Comparison of ENCODE assay signal across 1 cellular context in genomic region chr3:193843447-193844301, GRCh38.
TF ChIP-seq lines count a peak whose summit lies in the region.

No MANE protein-coding gene starts in this region.

TF ChIP-seq in HepG2, 621 proteins besides CTCF, POLR2A, EP300 and RAD21 (continued from another document and continues in another):
- TF ChIP-seq THRA (CRISPR knock-in tag; IDR thresholded peaks at IDR 0.05; ENCODE audit: borderline replicate concordance) = no peak
- TF ChIP-seq ZHX2 (IDR thresholded peaks at IDR 0.05; ENCODE audit: low read depth) = no peak
- TF ChIP-seq ZHX2 (CRISPR knock-in tag; IDR thresholded peaks at IDR 0.05; ENCODE audit: borderline replicate concordance) = no peak
- no peak for TF ChIP-seq ZNF12 (CRISPR knock-in tag; IDR thresholded peaks at IDR 0.05)
- TF ChIP-seq TERF1 (CRISPR knock-in tag; IDR thresholded peaks at IDR 0.05) = no peak
- TF ChIP-seq, protein P1, sequence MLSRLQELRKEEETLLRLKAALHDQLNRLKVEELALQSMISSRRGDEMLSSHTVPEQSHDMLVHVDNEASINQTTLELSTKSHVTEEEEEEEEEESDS (CRISPR knock-in tag; IDR thresholded peaks at IDR 0.05; ENCODE audit: borderline replicate concordance) = no peak
- TF ChIP-seq ZNF160 (CRISPR knock-in tag; IDR thresholded peaks at IDR 0.05) = no peak
- TF ChIP-seq DPF2 (CRISPR knock-in tag; IDR thresholded peaks at IDR 0.05; ENCODE audit: borderline replicate concordance, low read depth) = no peak
- no peak for TF ChIP-seq STAG1 (CRISPR knock-in tag; IDR thresholded peaks at IDR 0.05)
- TF ChIP-seq, protein P2, sequence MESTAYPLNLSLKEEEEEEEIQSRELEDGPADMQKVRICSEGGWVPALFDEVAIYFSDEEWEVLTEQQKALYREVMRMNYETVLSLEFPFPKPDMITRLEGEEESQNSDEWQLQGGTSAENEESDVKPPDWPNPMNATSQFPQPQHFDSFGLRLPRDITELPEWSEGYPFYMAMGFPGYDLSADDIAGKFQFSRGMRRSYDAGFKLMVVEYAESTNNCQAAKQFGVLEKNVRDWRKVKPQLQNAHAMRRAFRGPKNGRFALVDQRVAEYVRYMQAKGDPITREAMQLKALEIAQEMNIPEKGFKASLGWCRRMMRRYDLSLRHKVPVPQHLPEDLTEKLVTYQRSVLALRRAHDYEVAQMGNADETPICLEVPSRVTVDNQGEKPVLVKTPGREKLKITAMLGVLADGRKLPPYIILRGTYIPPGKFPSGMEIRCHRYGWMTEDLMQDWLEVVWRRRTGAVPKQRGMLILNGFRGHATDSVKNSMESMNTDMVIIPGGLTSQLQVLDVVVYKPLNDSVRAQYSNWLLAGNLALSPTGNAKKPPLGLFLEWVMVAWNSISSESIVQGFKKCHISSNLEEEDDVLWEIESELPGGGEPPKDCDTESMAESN (CRISPR knock-in tag; conservative IDR thresholded peaks at IDR 0.05) = no peak
- no peak for TF ChIP-seq ZBTB8A (CRISPR knock-in tag; IDR thresholded peaks at IDR 0.05; ENCODE audit: borderline replicate concordance, low read depth)
- TF ChIP-seq TOPORS (CRISPR knock-in tag; IDR thresholded peaks at IDR 0.05) = no peak
- TF ChIP-seq TBP (CRISPR knock-in tag; IDR thresholded peaks at IDR 0.05) = no peak
- TF ChIP-seq JUND (CRISPR knock-in tag; IDR thresholded peaks at IDR 0.05) = no peak
- TF ChIP-seq FOSL2 (CRISPR knock-in tag; IDR thresholded peaks at IDR 0.05) = no peak
- no peak for TF ChIP-seq PHF8 (CRISPR knock-in tag; IDR thresholded peaks at IDR 0.05)
- no peak for TF ChIP-seq ZBTB34 (CRISPR knock-in tag; IDR thresholded peaks at IDR 0.05)
- no peak for TF ChIP-seq HNRNPK (IDR thresholded peaks at IDR 0.05; ENCODE audit: low read depth, low read length, poor library complexity, severe bottlenecking)
- TF ChIP-seq FUBP1 (CRISPR knock-in tag; IDR thresholded peaks at IDR 0.05; ENCODE audit: borderline replicate concordance) = no peak
- TF ChIP-seq, protein P3, sequence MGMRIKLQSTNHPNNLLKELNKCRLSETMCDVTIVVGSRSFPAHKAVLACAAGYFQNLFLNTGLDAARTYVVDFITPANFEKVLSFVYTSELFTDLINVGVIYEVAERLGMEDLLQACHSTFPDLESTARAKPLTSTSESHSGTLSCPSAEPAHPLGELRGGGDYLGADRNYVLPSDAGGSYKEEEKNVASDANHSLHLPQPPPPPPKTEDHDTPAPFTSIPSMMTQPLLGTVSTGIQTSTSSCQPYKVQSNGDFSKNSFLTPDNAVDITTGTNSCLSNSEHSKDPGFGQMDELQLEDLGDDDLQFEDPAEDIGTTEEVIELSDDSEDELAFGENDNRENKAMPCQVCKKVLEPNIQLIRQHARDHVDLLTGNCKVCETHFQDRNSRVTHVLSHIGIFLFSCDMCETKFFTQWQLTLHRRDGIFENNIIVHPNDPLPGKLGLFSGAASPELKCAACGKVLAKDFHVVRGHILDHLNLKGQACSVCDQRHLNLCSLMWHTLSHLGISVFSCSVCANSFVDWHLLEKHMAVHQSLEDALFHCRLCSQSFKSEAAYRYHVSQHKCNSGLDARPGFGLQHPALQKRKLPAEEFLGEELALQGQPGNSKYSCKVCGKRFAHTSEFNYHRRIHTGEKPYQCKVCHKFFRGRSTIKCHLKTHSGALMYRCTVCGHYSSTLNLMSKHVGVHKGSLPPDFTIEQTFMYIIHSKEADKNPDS (CRISPR knock-in tag; IDR thresholded peaks at IDR 0.05) = no peak
- TF ChIP-seq, protein P4, sequence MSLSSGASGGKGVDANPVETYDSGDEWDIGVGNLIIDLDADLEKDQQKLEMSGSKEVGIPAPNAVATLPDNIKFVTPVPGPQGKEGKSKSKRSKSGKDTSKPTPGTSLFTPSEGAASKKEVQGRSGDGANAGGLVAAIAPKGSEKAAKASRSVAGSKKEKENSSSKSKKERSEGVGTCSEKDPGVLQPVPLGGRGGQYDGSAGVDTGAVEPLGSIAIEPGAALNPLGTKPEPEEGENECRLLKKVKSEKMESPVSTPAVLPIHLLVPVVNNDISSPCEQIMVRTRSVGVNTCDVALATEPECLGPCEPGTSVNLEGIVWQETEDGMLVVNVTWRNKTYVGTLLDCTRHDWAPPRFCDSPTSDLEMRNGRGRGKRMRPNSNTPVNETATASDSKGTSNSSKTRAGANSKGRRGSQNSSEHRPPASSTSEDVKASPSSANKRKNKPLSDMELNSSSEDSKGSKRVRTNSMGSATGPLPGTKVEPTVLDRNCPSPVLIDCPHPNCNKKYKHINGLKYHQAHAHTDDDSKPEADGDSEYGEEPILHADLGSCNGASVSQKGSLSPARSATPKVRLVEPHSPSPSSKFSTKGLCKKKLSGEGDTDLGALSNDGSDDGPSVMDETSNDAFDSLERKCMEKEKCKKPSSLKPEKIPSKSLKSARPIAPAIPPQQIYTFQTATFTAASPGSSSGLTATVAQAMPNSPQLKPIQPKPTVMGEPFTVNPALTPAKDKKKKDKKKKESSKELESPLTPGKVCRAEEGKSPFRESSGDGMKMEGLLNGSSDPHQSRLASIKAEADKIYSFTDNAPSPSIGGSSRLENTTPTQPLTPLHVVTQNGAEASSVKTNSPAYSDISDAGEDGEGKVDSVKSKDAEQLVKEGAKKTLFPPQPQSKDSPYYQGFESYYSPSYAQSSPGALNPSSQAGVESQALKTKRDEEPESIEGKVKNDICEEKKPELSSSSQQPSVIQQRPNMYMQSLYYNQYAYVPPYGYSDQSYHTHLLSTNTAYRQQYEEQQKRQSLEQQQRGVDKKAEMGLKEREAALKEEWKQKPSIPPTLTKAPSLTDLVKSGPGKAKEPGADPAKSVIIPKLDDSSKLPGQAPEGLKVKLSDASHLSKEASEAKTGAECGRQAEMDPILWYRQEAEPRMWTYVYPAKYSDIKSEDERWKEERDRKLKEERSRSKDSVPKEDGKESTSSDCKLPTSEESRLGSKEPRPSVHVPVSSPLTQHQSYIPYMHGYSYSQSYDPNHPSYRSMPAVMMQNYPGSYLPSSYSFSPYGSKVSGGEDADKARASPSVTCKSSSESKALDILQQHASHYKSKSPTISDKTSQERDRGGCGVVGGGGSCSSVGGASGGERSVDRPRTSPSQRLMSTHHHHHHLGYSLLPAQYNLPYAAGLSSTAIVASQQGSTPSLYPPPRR (CRISPR knock-in tag; IDR thresholded peaks at IDR 0.05; ENCODE audit: borderline replicate concordance) = no peak
- TF ChIP-seq ZNF530 (CRISPR knock-in tag; IDR thresholded peaks at IDR 0.05; ENCODE audit: low read depth) = no peak
- TF ChIP-seq, protein P5, sequence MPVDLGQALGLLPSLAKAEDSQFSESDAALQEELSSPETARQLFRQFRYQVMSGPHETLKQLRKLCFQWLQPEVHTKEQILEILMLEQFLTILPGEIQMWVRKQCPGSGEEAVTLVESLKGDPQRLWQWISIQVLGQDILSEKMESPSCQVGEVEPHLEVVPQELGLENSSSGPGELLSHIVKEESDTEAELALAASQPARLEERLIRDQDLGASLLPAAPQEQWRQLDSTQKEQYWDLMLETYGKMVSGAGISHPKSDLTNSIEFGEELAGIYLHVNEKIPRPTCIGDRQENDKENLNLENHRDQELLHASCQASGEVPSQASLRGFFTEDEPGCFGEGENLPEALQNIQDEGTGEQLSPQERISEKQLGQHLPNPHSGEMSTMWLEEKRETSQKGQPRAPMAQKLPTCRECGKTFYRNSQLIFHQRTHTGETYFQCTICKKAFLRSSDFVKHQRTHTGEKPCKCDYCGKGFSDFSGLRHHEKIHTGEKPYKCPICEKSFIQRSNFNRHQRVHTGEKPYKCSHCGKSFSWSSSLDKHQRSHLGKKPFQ (CRISPR knock-in tag; IDR thresholded peaks at IDR 0.05; ENCODE audit: insufficient replicate concordance) = no peak
